8 cellular contexts compared by ENCODE assay signal in genomic region chrX:275967-276587, GRCh38. TPM values are rescaled to one million over a fixed set of nuclear protein-coding genes. Genes with fewer than 3 reads are reported as not detected.
A peak's percentile ranks its signal among the peaks of the same experiment; 100 is the strongest.
DNase-seq lines count a peak whose midpoint lies in the region; ATAC-seq and TF ChIP-seq lines count a peak whose summit lies in the region.

No MANE protein-coding gene starts in this region.

- no peaks in the 10 kb centered on the region for H3K27me3 Mint-ChIP-seq in CD8-positive, alpha-beta T cell (ENCODE audit: low read depth)
- H3K27me3 Mint-ChIP-seq in activated naive CD4-positive, alpha-beta T cell treated with anti-CD3 and anti-CD28 coated beads, Interleukin-2, amount 50 U/mL, for 24 hours: no peaks in the 10 kb centered on the region

- WGBS in heart right ventricle, 2 donors: 2 to 4% methylated on average over 35 to 36 of the region's 36 CpGs

- H3K27me3 ChIP-seq in CD8-positive, alpha-beta T cell (ENCODE audit: insufficient read depth, low read length): no peaks in the 10 kb centered on the region
- H3K27me3 ChIP-seq in heart right ventricle: peaks cover 0 to 14% (median 0%) of the 10 kb centered on the region in 7 donors

- H3K4me3 ChIP-seq in CD8-positive, alpha-beta T cell (ENCODE audit: low read depth, low read length): peak overlapping the region; percentile 65
- peak overlapping the region; percentile 47 to 65 (median 57) for H3K4me3 ChIP-seq in heart right ventricle

- DNase-seq in CD8-positive, alpha-beta T cell: peak in 6 of 7 experiments; percentile 21 to 67 (median 42)
- DNase-seq in LoVo (ENCODE audit: low spot score) (peak; percentile 64), heart right ventricle (peak; percentile 78 to 86), putamen (ENCODE audit: low spot score) (peak; percentile 44), NCI-H2029 treated with DMSO at 0.1 percent for 48 hours (lab: John Stamatoyannopoulos, UW) (no peak), kidney glomerular epithelial cell (lab: John Stamatoyannopoulos, UW) (no peak)

- POLR2A ChIA-PET in CD8-positive, alpha-beta T cell (lab: Charles Lee): no interaction called here

- TF ChIP-seq CTCF in CD8-positive, alpha-beta T cell (IDR thresholded peaks at IDR 0.05): no peak
- TF ChIP-seq CTCF in heart right ventricle (IDR thresholded peaks at IDR 0.05): peak in 5 of 9 donors; percentile 13 to 38 (median 25)

- H3K36me3 ChIP-seq in CD8-positive, alpha-beta T cell (ENCODE audit: insufficient read depth, low read length): no peaks in the 10 kb centered on the region
- H3K36me3 ChIP-seq in heart right ventricle: no peaks in the 10 kb centered on the region

- CTCF ChIA-PET in CD8-positive, alpha-beta T cell (lab: Charles Lee): no interaction called here

- H3K36me3 Mint-ChIP-seq in CD8-positive, alpha-beta T cell: no peaks in the 10 kb centered on the region
- no peaks in the 10 kb centered on the region for H3K36me3 Mint-ChIP-seq in activated naive CD4-positive, alpha-beta T cell treated with anti-CD3 and anti-CD28 coated beads, Interleukin-2, amount 50 U/mL, for 24 hours

- H3K9me3 ChIP-seq in CD8-positive, alpha-beta T cell (ENCODE audit: low read length): no peaks in the 10 kb centered on the region
- H3K9me3 ChIP-seq in heart right ventricle: no peaks in the 10 kb centered on the region

- ATAC-seq in CD8-positive, alpha-beta T cell: peak; percentile 77
- ATAC-seq in GM21723 (IDR thresholded peaks at IDR 0.05; ENCODE audit: unreplicated experiment) (peak; percentile 87), heart right ventricle (peak; percentile 94 to 98 (median 97))

- H3K27ac Mint-ChIP-seq in CD8-positive, alpha-beta T cell: no peak overlapping the region
- no peak overlapping the region for H3K27ac Mint-ChIP-seq in activated naive CD4-positive, alpha-beta T cell treated with anti-CD3 and anti-CD28 coated beads, Interleukin-2, amount 50 U/mL, for 24 hours

- intact Hi-C loops in CD8-positive, alpha-beta T cell (cut with DNase I, micrococcal nuclease): loop anchor here in 1 of 2 experiments (2.0 kb wide), 1 partner anchor 25 kb away; no protein-coding TSS in a partner anchor
- intact Hi-C loops in heart right ventricle (cut with DNase I): loop anchor here in 1 of 10 donors (5.0 kb wide), 1 partner anchor 41 kb away; the partner anchor contains the start of gene GTPBP6

- H3K9me3 Mint-ChIP-seq in CD8-positive, alpha-beta T cell: no peaks in the 10 kb centered on the region
- no peaks in the 10 kb centered on the region for H3K9me3 Mint-ChIP-seq in activated naive CD4-positive, alpha-beta T cell treated with anti-CD3 and anti-CD28 coated beads, Interleukin-2, amount 50 U/mL, for 24 hours

- no peak overlapping the region for H3K27ac ChIP-seq in CD8-positive, alpha-beta T cell (ENCODE audit: low read depth, low read length)
- peak overlapping the region; percentile 30 to 82 (median 52) for H3K27ac ChIP-seq in heart right ventricle

- peak overlapping the region; percentile 80 for H3K4me3 Mint-ChIP-seq in CD8-positive, alpha-beta T cell
- peak overlapping the region; percentile 73 for H3K4me3 Mint-ChIP-seq in activated naive CD4-positive, alpha-beta T cell treated with anti-CD3 and anti-CD28 coated beads, Interleukin-2, amount 50 U/mL, for 24 hours

- peaks cover 15% of the 10 kb centered on the region for H3K4me1 Mint-ChIP-seq in CD8-positive, alpha-beta T cell (ENCODE audit: low read depth)
- peaks cover 16% of the 10 kb centered on the region for H3K4me1 Mint-ChIP-seq in activated naive CD4-positive, alpha-beta T cell treated with anti-CD3 and anti-CD28 coated beads, Interleukin-2, amount 50 U/mL, for 24 hours

- peaks cover 28% of the 10 kb centered on the region for H3K4me1 ChIP-seq in CD8-positive, alpha-beta T cell (ENCODE audit: insufficient read depth, low read length)
- H3K4me1 ChIP-seq in heart right ventricle: peaks cover 0 to 23% (median 14%) of the 10 kb centered on the region in 9 donors

RNA-seq across cellular contexts. Expression of gene PLCXD1, which starts 5.1 kb away (rescaled TPM):
- 10 to 100 TPM; 18.3 to 19.3 TPM for total RNA-seq in CD8-positive, alpha-beta T cell
- 1 to 10 TPM; 1.9 to 6.5 (median 2.7) TPM for total RNA-seq in heart right ventricle
- 10 to 100 TPM in 1 of 2 donors, 1 to 10 TPM in 1; 3.0 to 19.9 TPM for polyA plus RNA-seq in heart right ventricle

RNA-seq across cellular contexts. Expression of gene GTPBP6, which starts 42.5 kb away (rescaled TPM):
- total RNA-seq in CD8-positive, alpha-beta T cell: 10 to 100 TPM; 62.2 to 62.5 TPM
- total RNA-seq in heart right ventricle: 10 to 100 TPM; 29.8 to 55.4 (median 46.3) TPM
- 100 to 1,000 TPM in 1 of 2 donors, 10 to 100 TPM in 1; 44.0 to 103 TPM for polyA plus RNA-seq in heart right ventricle

Comparison
In these comparisons a context has a peak if more than half of its experiments do, and no peak if none do; other contexts are left out.
1. DNase-seq: peak in CD8-positive, alpha-beta T cell (6 of 7), LoVo (single experiment), heart right ventricle (2 of 2) and putamen (single experiment); none in NCI-H2029 treated with DMSO at 0.1 percent for 48 hours (single experiment) and kidney glomerular epithelial cell (single experiment).
2. Peak in every context shown above with its lines, with median percentiles within 50 percentile points of each other: ATAC-seq.